26 cellular contexts compared by ENCODE assay signal in genomic region chr11:94112182-94112960, GRCh38. TPM values are rescaled to one million over a fixed set of nuclear protein-coding genes. Genes with fewer than 3 reads are reported as not detected.
DNase-seq lines count a peak whose midpoint lies in the region; ATAC-seq, FAIRE-seq and TF ChIP-seq lines count a peak whose summit lies in the region.
"Had no signal": no experiment of that assay in that cellular context is flagged by ENCODE, and none has a peak within 500 bp of the region (broad histone marks: within the 10 kb centered on the region; RNA-seq: fewer than 3 reads in every experiment).

No MANE protein-coding gene starts in this region.

- CTCF ChIA-PET in activated CD4-positive, alpha-beta T cell treated with anti-CD3 and anti-CD28 coated beads for 36 hours (lab: Charles Lee): no interaction called here

- H3K27me3 Mint-ChIP-seq in GM23338 (ENCODE audit: insufficient read depth, low read depth, poor library complexity) (peaks cover 4% of the 10 kb centered on the region), astrocyte (ENCODE audit: low read depth, unreplicated experiment) (peaks cover 2% of the 10 kb centered on the region)
- peaks cover 21% of the 10 kb centered on the region for H3K27me3 Mint-ChIP-seq in activated CD4-positive, alpha-beta T cell treated with anti-CD3 and anti-CD28 coated beads for 36 hours
- H3K27me3 Mint-ChIP-seq: progenitor cell of endocrine pancreas had no signal

- H3K4me1 ChIP-seq in GM23338 (ENCODE audit: insufficient read depth) (peaks cover 21% of the 10 kb centered on the region), astrocyte (ENCODE audit: insufficient read depth, low read length) (peaks cover 6% of the 10 kb centered on the region), gastroesophageal sphincter (peaks cover 0 to 32% (median 6%) of the 10 kb centered on the region in 3 donors), neuronal stem cell (ENCODE audit: control insufficient read depth in 2 of 2, insufficient read depth in 1 of 2, low read depth in 1 of 2, low read length in 2 of 2) (no peaks in the 10 kb centered on the region)
- H3K4me1 ChIP-seq: gastrocnemius medialis, tibial nerve had no signal

- H3K36me3 ChIP-seq in GM23338 (ENCODE audit: insufficient read depth) (no peaks in the 10 kb centered on the region), astrocyte (ENCODE audit: insufficient read depth, low read length) (no peaks in the 10 kb centered on the region), gastroesophageal sphincter (no peaks in the 10 kb centered on the region), neuronal stem cell (replicated peaks in 1 of 2; ENCODE audit: control insufficient read depth in 2 of 2, insufficient read depth in 2 of 2, low read length in 2 of 2) (no peaks in the 10 kb centered on the region)
- H3K36me3 ChIP-seq: adrenal gland, gastrocnemius medialis, tibial nerve had no signal

- TF ChIP-seq POLR2A in gastroesophageal sphincter (IDR thresholded peaks at IDR 0.05): no peak

- DNase-seq in GM23338 (ENCODE audit: low spot score): no peak
- no peak for DNase-seq in astrocyte (ENCODE audit: low read depth)
- DNase-seq in neuronal stem cell (ENCODE audit: low spot score): no peak
- DNase-seq in activated CD4-positive, alpha-beta T cell treated with anti-CD3 and anti-CD28 coated beads for 36 hours: no peak
- no peak for DNase-seq in posterior vena cava (ENCODE audit: low spot score)
- DNase-seq in NCI-H748 treated with DMSO at 0.1 percent for 48 hours (lab: John Stamatoyannopoulos, UW): no peak
- DNase-seq: activated CD4-positive, alpha-beta memory T cell treated with anti-CD3 and anti-CD28 coated beads, Interleukin-2, amount 10 ng/mL, durations not matched to agents 7 days and 5 days; activated gamma-delta T cell treated with Interleukin-2 at 50 U/mL for 16 hours; adrenal gland; central memory CD4-positive, alpha-beta T cell; DMS79; gastrocnemius medialis; midbrain; natural killer cell; NCI-H1694; stimulated activated CD4-positive, alpha-beta T cell treated with anti-CD3 and anti-CD28 coated beads, Interleukin-2, amount 100 ng/mL, for 24 hours; stimulated activated naive CD4-positive, alpha-beta T cell; T-helper 9 cell had no signal

- H3K27me3 ChIP-seq in GM23338 (ENCODE audit: insufficient read depth): no peaks in the 10 kb centered on the region
- H3K27me3 ChIP-seq in astrocyte (ENCODE audit: insufficient read depth, low read length): no peaks in the 10 kb centered on the region
- no peaks in the 10 kb centered on the region for H3K27me3 ChIP-seq in gastroesophageal sphincter
- H3K27me3 ChIP-seq in neuronal stem cell (ENCODE audit: control insufficient read depth in 3 of 3, insufficient read depth in 3 of 3, low read depth in 1 of 3, low read length in 3 of 3): no peaks in the 10 kb centered on the region
- H3K27me3 ChIP-seq: adrenal gland, gastrocnemius medialis, tibial nerve had no signal

- peaks cover 14% of the 10 kb centered on the region for H3K9me2 ChIP-seq in GM23338 (ENCODE audit: insufficient read depth)

- no peaks in the 10 kb centered on the region for H4K20me1 ChIP-seq in GM23338 (replicated peaks; ENCODE audit: insufficient read depth)
- no peaks in the 10 kb centered on the region for H4K20me1 ChIP-seq in astrocyte (ENCODE audit: insufficient read depth, low read length)

- no peak overlapping the region for H3K9ac ChIP-seq in astrocyte (ENCODE audit: low read length)
- no peak overlapping the region for H3K9ac ChIP-seq in neuronal stem cell (ENCODE audit: low read depth, low read length, poor library complexity)
- H3K9ac ChIP-seq: KMS-11 had no signal

- H3K4me2 ChIP-seq in GM23338 (no peak overlapping the region), astrocyte (ENCODE audit: low read length) (no peak overlapping the region), neuronal stem cell (ENCODE audit: insufficient read depth, low read length, poor library complexity, severe bottlenecking) (no peak overlapping the region)
- H3K4me2 ChIP-seq: KMS-11 had no signal

- FAIRE-seq in astrocyte (lab: Jason Lieb, UNC): no peak
- FAIRE-seq: A204.1 had no signal

- no peak for TF ChIP-seq EP300 in gastroesophageal sphincter (IDR thresholded peaks at IDR 0.05)

- H3F3A ChIP-seq in GM23338 (replicated peaks; ENCODE audit: low read depth): no peaks in the 10 kb centered on the region

- H2BK12ac ChIP-seq in neuronal stem cell (ENCODE audit: low read length): no peak overlapping the region

- H3K27ac Mint-ChIP-seq in GM23338: peak overlapping the region; percentile 87
- H3K27ac Mint-ChIP-seq in astrocyte (ENCODE audit: unreplicated experiment): peak overlapping the region; percentile 21
- no peak overlapping the region for H3K27ac Mint-ChIP-seq in activated CD4-positive, alpha-beta T cell treated with anti-CD3 and anti-CD28 coated beads for 36 hours
- H3K27ac Mint-ChIP-seq: activated CD4-positive, alpha-beta memory T cell treated with anti-CD3 and anti-CD28 coated beads, Interleukin-2, amount 10 ng/mL, durations not matched to agents 7 days and 5 days; B cell; natural killer cell; progenitor cell of endocrine pancreas had no signal

- no peaks in the 10 kb centered on the region for H3K79me1 ChIP-seq in neuronal stem cell (ENCODE audit: low read depth, low read length)

- 0 out of 2 replicates have a peak, but pooled peaks cover 2% of the 10 kb centered on the region for H3K79me2 ChIP-seq in GM23338 (replicated peaks; ENCODE audit: insufficient read depth)
- no peaks in the 10 kb centered on the region for H3K79me2 ChIP-seq in astrocyte (ENCODE audit: insufficient read depth, low read length)

- H3K27ac ChIP-seq in GM23338 (ENCODE audit: low read depth) (peak overlapping the region; percentile 28; the same call in 1 of the 2 replicates), astrocyte (ENCODE audit: low read depth, low read length) (no peak overlapping the region), gastroesophageal sphincter (peak overlapping the region; percentile 16 to 68 (median 43)), neuronal stem cell (replicated peaks; ENCODE audit: low read length) (no peak overlapping the region)
- H3K27ac ChIP-seq: adrenal gland, gastrocnemius medialis, KMS-11, tibial nerve had no signal

- no peak overlapping the region for H2BK15ac ChIP-seq in neuronal stem cell (ENCODE audit: low read length)

- ATAC-seq in GM23338: no peak
- ATAC-seq in gastroesophageal sphincter: peak; percentile 70
- no peak for ATAC-seq in activated CD4-positive, alpha-beta T cell treated with anti-CD3 and anti-CD28 coated beads for 36 hours
- ATAC-seq in GM19035 (IDR thresholded peaks at IDR 0.05; ENCODE audit: unreplicated experiment): no peak
- ATAC-seq: gastrocnemius medialis, natural killer cell had no signal

- H4K91ac ChIP-seq in neuronal stem cell (ENCODE audit: low read depth, low read length, poor library complexity): no peak overlapping the region

- no peaks in the 10 kb centered on the region for H3K9me3 ChIP-seq in astrocyte (ENCODE audit: insufficient read depth, low read depth, low read length)
- peaks cover 0 to 4% (median 0%) of the 10 kb centered on the region in 3 donors for H3K9me3 ChIP-seq in gastroesophageal sphincter
- H3K9me3 ChIP-seq in neuronal stem cell (replicated peaks in 1 of 2; ENCODE audit: control insufficient read depth in 2 of 2, insufficient read depth in 1 of 2, low read depth in 1 of 2, low read length in 2 of 2): no peaks in the 10 kb centered on the region
- H3K9me3 ChIP-seq: adrenal gland, gastrocnemius medialis, tibial nerve had no signal

- POLR2A ChIA-PET in activated CD4-positive, alpha-beta T cell treated with anti-CD3 and anti-CD28 coated beads for 36 hours (lab: Charles Lee): no interaction called here

- H3K4me3 ChIP-seq in GM23338: no peak overlapping the region
- no peak overlapping the region for H3K4me3 ChIP-seq in astrocyte (ENCODE audit: insufficient read depth, low read depth, low read length)
- H3K4me3 ChIP-seq in gastroesophageal sphincter: no peak overlapping the region
- H3K4me3 ChIP-seq in neuronal stem cell (ENCODE audit: low read length in 2 of 2): no peak overlapping the region
- H3K4me3 ChIP-seq: adrenal gland, gastrocnemius medialis, skin epidermis, tibial nerve had no signal

- no peak overlapping the region for H3K4me3 Mint-ChIP-seq in GM23338
- no peak overlapping the region for H3K4me3 Mint-ChIP-seq in astrocyte (ENCODE audit: unreplicated experiment)
- H3K4me3 Mint-ChIP-seq in activated CD4-positive, alpha-beta T cell treated with anti-CD3 and anti-CD28 coated beads for 36 hours: no peak overlapping the region
- H3K4me3 Mint-ChIP-seq: activated CD4-positive, alpha-beta memory T cell treated with anti-CD3 and anti-CD28 coated beads, Interleukin-2, amount 10 ng/mL, durations not matched to agents 7 days and 5 days; B cell; natural killer cell had no signal

- no peak overlapping the region for H2AK5ac ChIP-seq in neuronal stem cell (ENCODE audit: low read depth, low read length)

- H2AFZ ChIP-seq in GM23338: peak overlapping the region; percentile 33; the same call in 1 of the 2 replicates
- no peak overlapping the region for H2AFZ ChIP-seq in astrocyte (ENCODE audit: low read depth, low read length)
- H2AFZ ChIP-seq in neuronal stem cell (ENCODE audit: low read length): peak overlapping the region; percentile 2

- intact Hi-C loops in activated CD4-positive, alpha-beta T cell treated with anti-CD3 and anti-CD28 coated beads for 36 hours (cut with DNase I, micrococcal nuclease): no loop called here
- intact Hi-C loops in posterior vena cava (cut with DNase I): loop anchor here in 1 of 2 donors (10.0 kb wide), 1 partner anchor 72 kb away; no protein-coding TSS in a partner anchor

- H3K4me1 Mint-ChIP-seq in GM23338: peaks cover 21% of the 10 kb centered on the region
- peaks cover 26% of the 10 kb centered on the region for H3K4me1 Mint-ChIP-seq in astrocyte (ENCODE audit: low read depth, unreplicated experiment)
- no peaks in the 10 kb centered on the region for H3K4me1 Mint-ChIP-seq in activated CD4-positive, alpha-beta T cell treated with anti-CD3 and anti-CD28 coated beads for 36 hours
- H3K4me1 Mint-ChIP-seq: activated CD4-positive, alpha-beta memory T cell treated with anti-CD3 and anti-CD28 coated beads, Interleukin-2, amount 10 ng/mL, durations not matched to agents 7 days and 5 days; B cell; natural killer cell had no signal

- no peak overlapping the region for H2BK120ac ChIP-seq in neuronal stem cell (ENCODE audit: low read depth, low read length)

- H2BK5ac ChIP-seq in neuronal stem cell (ENCODE audit: low read length): no peak overlapping the region

- no peak overlapping the region for H3K18ac ChIP-seq in neuronal stem cell (ENCODE audit: low read length)

- H3K14ac ChIP-seq in neuronal stem cell (ENCODE audit: low read length): no peak overlapping the region

- H3K4ac ChIP-seq in neuronal stem cell (ENCODE audit: low read length): no peak overlapping the region

- H4K8ac ChIP-seq in neuronal stem cell (ENCODE audit: low read depth, low read length): no peak overlapping the region

- TF ChIP-seq CTCF in GM23338 (conservative IDR thresholded peaks at IDR 0.05; ENCODE audit: low read depth in 2 of 2) (no peak), astrocyte (IDR thresholded peaks at IDR 0.05; ENCODE audit: insufficient read depth, low read depth, low read length) (no peak), gastroesophageal sphincter (IDR thresholded peaks at IDR 0.05) (no peak)

- no peak overlapping the region for H3K23ac ChIP-seq in neuronal stem cell (ENCODE audit: low read depth, low read length, poor library complexity)

- H3K36me3 Mint-ChIP-seq in GM23338 (ENCODE audit: low read depth): peaks cover 11% of the 10 kb centered on the region
- H3K36me3 Mint-ChIP-seq in astrocyte (ENCODE audit: low read depth, unreplicated experiment): no peaks in the 10 kb centered on the region
- no peaks in the 10 kb centered on the region for H3K36me3 Mint-ChIP-seq in activated CD4-positive, alpha-beta T cell treated with anti-CD3 and anti-CD28 coated beads for 36 hours (ENCODE audit: low read depth)
- H3K36me3 Mint-ChIP-seq: natural killer cell had no signal

- WGBS in gastroesophageal sphincter (ENCODE audit: low coverage in 1 of 2), 2 donors: 0 to 4% methylated on average over 1 of the region's 1 CpG
- WGBS in neuronal stem cell (ENCODE audit: extremely low coverage in 2 of 2, insufficient read length in 2 of 2, insufficient replicate concordance in 1 of 2), 2 donors: no CpG with 5 or more reads among the region's 1 CpG

- peaks cover 6% of the 10 kb centered on the region for H3K9me3 Mint-ChIP-seq in GM23338
- H3K9me3 Mint-ChIP-seq in astrocyte (ENCODE audit: unreplicated experiment): peaks cover 1% of the 10 kb centered on the region
- H3K9me3 Mint-ChIP-seq in activated CD4-positive, alpha-beta T cell treated with anti-CD3 and anti-CD28 coated beads for 36 hours (ENCODE audit: low read depth): no peaks in the 10 kb centered on the region
- H3K9me3 Mint-ChIP-seq: natural killer cell had no signal

RNA-seq across cellular contexts. Expression of gene PANX1, which starts 16.3 kb away (rescaled TPM):
- total RNA-seq in GM23338 (2014; rRNA removed; shearing (Covaris generic)): 28.9 and 40.8 TPM in 2 replicates
- polyA plus RNA-seq in GM23338 (2016; fragmentation: Nextera tagmentation; extraction: Ambion mirVana): 8.3 and 9.5 TPM in 2 replicates
- total RNA-seq in astrocyte: 42.1 and 46.8 TPM in 2 replicates
- 10 to 100 TPM; 29.9 to 43.2 (median 35.9) TPM for total RNA-seq in gastroesophageal sphincter
- 14.5 TPM for polyA plus RNA-seq in neuronal stem cell (2013, experiment 1 of 2)
- 14.8 TPM for polyA plus RNA-seq in neuronal stem cell (2013, experiment 2 of 2)
- total RNA-seq in activated CD4-positive, alpha-beta T cell treated with anti-CD3 and anti-CD28 coated beads for 36 hours: 10 to 100 TPM in 1 of 2 experiments, 1 to 10 TPM in 1; 9.8 to 10.7 TPM
- total RNA-seq in posterior vena cava: 10 to 100 TPM; 20.2 to 45.3 TPM

Comparison
In these comparisons a context has a peak if more than half of its experiments do, and no peak if none do; other contexts are left out.
1. H3K27ac ChIP-seq: peak in GM23338 (single experiment) and gastroesophageal sphincter (4 of 4); none in astrocyte (single experiment) and neuronal stem cell (single experiment).